Comparison of ENCODE assay signal across 17 cellular contexts in the genomic region with DNA sequence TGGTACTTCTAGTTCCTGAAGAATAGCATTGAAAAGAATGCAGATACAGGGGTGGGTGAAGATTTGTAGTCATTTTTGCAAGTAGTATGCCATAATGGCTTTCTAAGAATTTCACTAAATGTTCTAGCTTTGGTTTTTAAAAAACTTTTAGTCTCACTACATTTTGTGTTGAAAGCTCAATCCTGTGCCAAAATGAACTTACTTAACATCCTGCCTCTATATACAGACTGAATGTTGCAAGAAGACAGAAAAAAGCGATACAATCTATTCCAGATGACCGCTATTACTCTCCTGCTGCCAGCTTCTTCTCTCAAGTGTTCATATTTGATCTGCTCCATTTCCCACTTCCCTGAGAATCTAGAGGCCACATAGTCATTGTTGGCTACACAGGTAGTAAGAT.
DNase-seq lines count a peak whose midpoint lies in the region; ATAC-seq and TF ChIP-seq lines count a peak whose summit lies in the region.
"Had no signal": no experiment of that assay in that cellular context is flagged by ENCODE, and none has a peak within 500 bp of the region (broad histone marks: within the 10 kb centered on the region; RNA-seq: fewer than 3 reads in every experiment).

No MANE protein-coding gene starts in this region.

- ATAC-seq in upper lobe of right lung = no peak
- ATAC-seq: A549, Panc1, Right ventricle myocardium inferior had no signal

- no peak overlapping the region for H4K8ac ChIP-seq in trophoblast cell (ENCODE audit: low read depth, low read length)

- no peaks in the 10 kb centered on the region for H3K4me1 ChIP-seq in trophoblast cell (ENCODE audit: control insufficient read depth in 1 of 2, insufficient read depth in 2 of 2, low read length in 2 of 2)
- no peaks in the 10 kb centered on the region for H3K4me1 ChIP-seq in upper lobe of right lung
- H3K4me1 ChIP-seq: A549 had no signal

- no peak overlapping the region for H4K12ac ChIP-seq in trophoblast cell (ENCODE audit: low read depth, low read length)

- POLR2A ChIA-PET in HEK293T (lab: Yijun Ruan, JAX) = no interaction called here

- no peak overlapping the region for H3K14ac ChIP-seq in trophoblast cell (ENCODE audit: low read length)

- H3K4me2 ChIP-seq in trophoblast cell (ENCODE audit: low read length) = no peak overlapping the region
- H3K4me2 ChIP-seq: A549 had no signal

- TF ChIP-seq CTCF in brain microvascular endothelial cell (IDR thresholded peaks at IDR 0.05; ENCODE audit: low read depth, low read length, missing control alignments) (no peak), upper lobe of right lung (IDR thresholded peaks at IDR 0.05) (no peak)

- H3K9ac ChIP-seq in trophoblast cell (ENCODE audit: low read length) = no peak overlapping the region

- no peak overlapping the region for H3K18ac ChIP-seq in trophoblast cell (ENCODE audit: low read length)

- H3K4me3 ChIP-seq in brain microvascular endothelial cell (ENCODE audit: low read depth, low read length) = no peak overlapping the region
- no peak overlapping the region for H3K4me3 ChIP-seq in trophoblast cell (ENCODE audit: low read depth, low read length)
- H3K4me3 ChIP-seq in upper lobe of right lung = no peak overlapping the region
- H3K4me3 ChIP-seq: A549 had no signal

- CTCF ChIA-PET in HEK293T (lab: Yijun Ruan, JAX) = no interaction called here

- no peak overlapping the region for H3K4ac ChIP-seq in trophoblast cell (ENCODE audit: low read depth, low read length)

- H3K27ac ChIP-seq in brain microvascular endothelial cell = peak overlapping the region; percentile 9
- no peak overlapping the region for H3K27ac ChIP-seq in trophoblast cell (ENCODE audit: low read depth, low read length)
- no peak overlapping the region for H3K27ac ChIP-seq in upper lobe of right lung
- H3K27ac ChIP-seq: A549 had no signal

- H2AK5ac ChIP-seq in trophoblast cell (ENCODE audit: low read length) = no peak overlapping the region

- intact Hi-C loops in upper lobe of right lung (cut with DNase I) = no loop called here
- intact Hi-C loops in posterior cingulate gyrus (cut with DNase I) = no loop called here

- H2AFZ ChIP-seq in trophoblast cell (ENCODE audit: insufficient read depth, low read length, poor library complexity) = no peak overlapping the region

- in situ Hi-C loops in brain microvascular endothelial cell (cut with HindIII; ENCODE audit: low pct_ligation_motif_present, low sequenced_read_pairs) = no loop called here

- DNase-seq in HS-27A (ENCODE audit: low read depth) (peak; percentile 12), brain microvascular endothelial cell (no peak), fibroblast of the conjunctiva (ENCODE audit: low read depth) (peak; percentile 53), trophoblast cell (peak; percentile 1 to 47), upper lobe of right lung (no peak), HEK293T (ENCODE audit: extremely low spot score) (no peak), posterior cingulate gyrus (no peak)
- DNase-seq in activated effector memory CD4-positive, alpha-beta T cell treated with Interleukin-2 at 50 U/mL for 16 hours = no peak
- DNase-seq: C1 segment of cervical spinal cord, DMS 273 treated with DMSO at 0.1 percent for 48 hours, H7, NCI-H1417 treated with DMSO at 0.1 percent for 48 hours, NCI-H2029, NCI-H510A treated with DMSO at 0.1 percent for 48 hours had no signal

- no peaks in the 10 kb centered on the region for H3K79me2 ChIP-seq in trophoblast cell (ENCODE audit: control insufficient read depth, insufficient read depth, low read length, poor library complexity)

- no peaks in the 10 kb centered on the region for H3K36me3 ChIP-seq in brain microvascular endothelial cell (replicated peaks)
- no peaks in the 10 kb centered on the region for H3K36me3 ChIP-seq in trophoblast cell (ENCODE audit: control insufficient read depth in 1 of 2, insufficient read depth in 2 of 2, low read length in 2 of 2)
- no peaks in the 10 kb centered on the region for H3K36me3 ChIP-seq in upper lobe of right lung

- H4K91ac ChIP-seq in trophoblast cell (ENCODE audit: low read depth, low read length) = no peak overlapping the region

- H3K79me1 ChIP-seq in trophoblast cell (ENCODE audit: low read length) = no peaks in the 10 kb centered on the region

- H3K27me3 ChIP-seq in brain microvascular endothelial cell (replicated peaks) = no peaks in the 10 kb centered on the region
- H3K27me3 ChIP-seq in trophoblast cell (ENCODE audit: insufficient read depth, low read length) = no peaks in the 10 kb centered on the region
- no peaks in the 10 kb centered on the region for H3K27me3 ChIP-seq in upper lobe of right lung

- no peak overlapping the region for H3K23ac ChIP-seq in trophoblast cell (ENCODE audit: low read length)

- no peak overlapping the region for H2BK12ac ChIP-seq in trophoblast cell (ENCODE audit: low read length)

- no peak overlapping the region for H2BK120ac ChIP-seq in trophoblast cell (ENCODE audit: insufficient read depth, low read length, poor library complexity)

- WGBS in trophoblast cell (ENCODE audit: extremely low coverage, insufficient coverage, insufficient read length) = no CpG with 5 or more reads among the region's 2 CpGs

- H3K9me3 ChIP-seq in trophoblast cell (ENCODE audit: insufficient read depth, low read depth, low read length) (no peaks in the 10 kb centered on the region), upper lobe of right lung (no peaks in the 10 kb centered on the region)
- H3K9me3 ChIP-seq: A549 had no signal

- no peak overlapping the region for H2BK5ac ChIP-seq in trophoblast cell (ENCODE audit: low read depth, low read length, poor library complexity)

TF ChIP-seq in HEK293T, 16 proteins besides CTCF, POLR2A, EP300 and RAD21:
- TF ChIP-seq SP1 (IDR thresholded peaks at IDR 0.05) (no peak), SUZ12 (IDR thresholded peaks at IDR 0.05) (no peak), ELF4 (IDR thresholded peaks at IDR 0.05) (no peak), FOXM1 (IDR thresholded peaks at IDR 0.05; ENCODE audit: borderline replicate concordance) (no peak), HDGF (IDR thresholded peaks at IDR 0.05; ENCODE audit: borderline replicate concordance) (no peak), ARNT (IDR thresholded peaks at IDR 0.05) (no peak), FOXA1 (IDR thresholded peaks at IDR 0.05) (no peak), CTBP1 (IDR thresholded peaks at IDR 0.05; ENCODE audit: borderline replicate concordance) (no peak), NFRKB (IDR thresholded peaks at IDR 0.05) (no peak), ZNF384 (IDR thresholded peaks at IDR 0.05) (no peak), LEF1 (IDR thresholded peaks at IDR 0.05; ENCODE audit: borderline replicate concordance) (no peak), BHLHE40 (IDR thresholded peaks at IDR 0.05; ENCODE audit: borderline replicate concordance) (no peak), L3MBTL2 (conservative IDR thresholded peaks at IDR 0.05) (no peak)

Comparison
In these comparisons a context has a peak if more than half of its experiments do, and no peak if none do; other contexts are left out.
1. DNase-seq: peak in HS-27A (single experiment), fibroblast of the conjunctiva (single experiment) and trophoblast cell (2 of 2); none in brain microvascular endothelial cell (single experiment), activated effector memory CD4-positive, alpha-beta T cell treated with Interleukin-2 at 50 U/mL for 16 hours (single experiment), upper lobe of right lung (single experiment), HEK293T (single experiment) and posterior cingulate gyrus (0 of 10).